Comparison of ENCODE assay signal across 8 cellular contexts in the genomic region with DNA sequence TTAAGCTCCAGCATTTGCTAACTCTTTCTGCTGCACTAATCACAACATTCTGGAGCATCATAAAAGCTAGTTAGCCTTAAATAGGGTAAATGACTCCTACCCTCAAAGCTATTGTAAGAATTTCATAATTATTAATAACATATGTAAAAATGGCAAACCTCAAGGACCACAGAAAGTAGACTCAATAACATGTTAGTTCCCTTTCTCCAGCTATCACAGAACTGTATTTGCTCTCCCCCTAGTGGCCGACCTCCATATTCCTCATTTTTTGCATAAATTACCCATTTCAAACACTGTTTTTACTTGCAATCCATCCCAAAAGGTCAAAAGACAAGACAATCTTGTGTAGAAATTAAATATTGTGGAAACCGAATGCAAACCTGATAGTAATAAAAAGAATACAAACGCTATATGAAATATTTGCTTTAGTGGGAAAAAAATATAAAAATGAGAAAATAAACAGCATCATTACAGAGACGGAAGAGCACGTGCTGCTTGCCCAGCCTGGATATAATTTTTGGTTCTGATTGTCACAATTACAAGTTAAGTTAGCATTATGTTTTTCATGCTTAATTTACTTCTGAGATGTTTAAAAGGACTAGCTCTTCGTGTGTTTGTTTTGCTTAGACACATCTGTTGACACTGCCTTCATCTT.
DNase-seq lines count a peak whose midpoint lies in the region; ATAC-seq lines count a peak whose summit lies in the region.

No MANE protein-coding gene starts in this region.

- ATAC-seq in GM18907 (IDR thresholded peaks at IDR 0.05; ENCODE audit: unreplicated experiment) (peak; percentile 96), HG03039 (IDR thresholded peaks at IDR 0.05; ENCODE audit: unreplicated experiment) (peak; percentile 87)
- ATAC-seq in activated CD8-positive, alpha-beta T cell treated with anti-CD3 and anti-CD28 coated beads, Interleukin-2, amount 10 ng/mL, durations not matched to agents 7 days and 5 days = no peak

- peaks cover 3% of the 10 kb centered on the region for H3K9me3 Mint-ChIP-seq in activated CD8-positive, alpha-beta T cell treated with anti-CD3 and anti-CD28 coated beads, Interleukin-2, amount 10 ng/mL, durations not matched to agents 7 days and 5 days (ENCODE audit: insufficient read depth)

- no peaks in the 10 kb centered on the region for H3K27me3 Mint-ChIP-seq in activated CD8-positive, alpha-beta T cell treated with anti-CD3 and anti-CD28 coated beads, Interleukin-2, amount 10 ng/mL, durations not matched to agents 7 days and 5 days (ENCODE audit: low read depth)

- H3K36me3 Mint-ChIP-seq in activated CD8-positive, alpha-beta T cell treated with anti-CD3 and anti-CD28 coated beads, Interleukin-2, amount 10 ng/mL, durations not matched to agents 7 days and 5 days (ENCODE audit: low read depth) = no peaks in the 10 kb centered on the region

- DNase-seq in COR-L47 (lab: John Stamatoyannopoulos, UW) (peak; percentile 48), NCI-H2029 (lab: John Stamatoyannopoulos, UW) (peak; percentile 0), iPS-NIHi7 (ENCODE audit: extremely low spot score) (peak; percentile 14), NCI-H1436 treated with DMSO at 0.1 percent for 48 hours (lab: John Stamatoyannopoulos, UW) (no peak), T-helper 9 cell (no peak)
- DNase-seq in activated CD8-positive, alpha-beta T cell treated with anti-CD3 and anti-CD28 coated beads, Interleukin-2, amount 10 ng/mL, durations not matched to agents 7 days and 5 days = peak; percentile 21

- CTCF ChIA-PET in activated CD8-positive, alpha-beta T cell treated with anti-CD3 and anti-CD28 coated beads, Interleukin-2, amount 10 ng/mL, durations not matched to agents 7 days and 5 days (lab: Charles Lee) = interaction anchor here (0.7 to 1.4 kb wide), 3 partner anchors 9 to 1128 kb away, joined by 3 to 4 read pairs (median 3); no protein-coding TSS in a partner anchor

- no peaks in the 10 kb centered on the region for H3K4me1 Mint-ChIP-seq in activated CD8-positive, alpha-beta T cell treated with anti-CD3 and anti-CD28 coated beads, Interleukin-2, amount 10 ng/mL, durations not matched to agents 7 days and 5 days (ENCODE audit: low read depth)

- H3K27ac Mint-ChIP-seq in activated CD8-positive, alpha-beta T cell treated with anti-CD3 and anti-CD28 coated beads, Interleukin-2, amount 10 ng/mL, durations not matched to agents 7 days and 5 days = no peak overlapping the region

- POLR2A ChIA-PET in activated CD8-positive, alpha-beta T cell treated with anti-CD3 and anti-CD28 coated beads, Interleukin-2, amount 10 ng/mL, durations not matched to agents 7 days and 5 days (lab: Charles Lee) = no interaction called here

- H3K4me3 Mint-ChIP-seq in activated CD8-positive, alpha-beta T cell treated with anti-CD3 and anti-CD28 coated beads, Interleukin-2, amount 10 ng/mL, durations not matched to agents 7 days and 5 days = no peak overlapping the region

Comparison
In these comparisons a context has a peak if more than half of its experiments do, and no peak if none do; other contexts are left out.
1. DNase-seq: peak in COR-L47 (single experiment), NCI-H2029 (single experiment), activated CD8-positive, alpha-beta T cell treated with anti-CD3 and anti-CD28 coated beads, Interleukin-2, amount 10 ng/mL, durations not matched to agents 7 days and 5 days (single experiment) and iPS-NIHi7 (single experiment); none in NCI-H1436 treated with DMSO at 0.1 percent for 48 hours (single experiment) and T-helper 9 cell (single experiment).